16 cellular contexts compared by ENCODE assay signal in the genomic region with DNA sequence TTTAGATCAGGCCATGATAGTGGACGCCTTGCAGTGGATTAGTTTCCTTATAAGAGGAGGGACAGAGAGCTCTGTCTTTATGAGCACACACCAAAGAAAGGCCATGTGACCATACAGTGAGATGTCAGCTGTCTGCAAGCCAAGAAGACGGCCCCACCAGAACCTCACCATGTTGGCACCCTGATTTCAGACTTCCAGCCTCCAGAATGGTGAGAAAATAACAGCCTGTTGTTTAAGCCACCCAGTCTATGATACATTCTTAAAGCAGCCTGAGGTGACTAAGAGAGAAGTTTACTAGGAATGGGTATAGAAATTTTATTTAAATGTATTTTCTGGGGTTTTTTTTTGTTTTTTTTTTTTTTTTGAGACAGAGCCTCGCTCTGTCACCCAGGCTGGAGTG. TPM values are rescaled to one million over a fixed set of nuclear protein-coding genes. Genes with fewer than 3 reads are reported as not detected.
DNase-seq lines count a peak whose midpoint lies in the region; ATAC-seq and TF ChIP-seq lines count a peak whose summit lies in the region.
"Had no signal": no experiment of that assay in that cellular context is flagged by ENCODE, and none has a peak within 500 bp of the region (broad histone marks: within the 10 kb centered on the region; RNA-seq: fewer than 3 reads in every experiment).

No MANE protein-coding gene starts in this region.

- H3K9me3 ChIP-seq in HEK293 (ENCODE audit: control insufficient read depth, insufficient read depth, low read depth, low read length): no peaks in the 10 kb centered on the region
- no peaks in the 10 kb centered on the region for H3K9me3 ChIP-seq in Panc1 (ENCODE audit: control insufficient read depth, insufficient read depth, low read depth, low read length)
- H3K9me3 ChIP-seq: HAP-1 had no signal

- no peaks in the 10 kb centered on the region for H3K4me1 Mint-ChIP-seq in activated CD8-positive, alpha-beta memory T cell treated with anti-CD3 and anti-CD28 coated beads, Interleukin-2, amount 10 ng/mL, durations not matched to agents 7 days and 5 days
- H3K4me1 Mint-ChIP-seq: CD4-positive, alpha-beta memory T cell had no signal

- no peak overlapping the region for H3K4me3 Mint-ChIP-seq in activated CD8-positive, alpha-beta memory T cell treated with anti-CD3 and anti-CD28 coated beads, Interleukin-2, amount 10 ng/mL, durations not matched to agents 7 days and 5 days
- H3K4me3 Mint-ChIP-seq: CD4-positive, alpha-beta memory T cell had no signal

- no peaks in the 10 kb centered on the region for H3K9me3 Mint-ChIP-seq in activated CD8-positive, alpha-beta memory T cell treated with anti-CD3 and anti-CD28 coated beads, Interleukin-2, amount 10 ng/mL, durations not matched to agents 7 days and 5 days (ENCODE audit: low read depth)
- H3K9me3 Mint-ChIP-seq: CD4-positive, alpha-beta memory T cell had no signal

- H3K4me3 ChIP-seq in HEK293 (ENCODE audit: low read depth, low read length) (no peak overlapping the region), Panc1 (ENCODE audit: low read depth in 2 of 2, low read length in 2 of 2) (no peak overlapping the region)
- H3K4me3 ChIP-seq: HAP-1 had no signal

- CTCF ChIA-PET in HEK293 (lab: Yijun Ruan, JAX) (no interaction called here), Panc1 (lab: Charles Lee) (no interaction called here)
- CTCF ChIA-PET in activated CD8-positive, alpha-beta memory T cell treated with anti-CD3 and anti-CD28 coated beads, Interleukin-2, amount 10 ng/mL, durations not matched to agents 7 days and 5 days (lab: Charles Lee): no interaction called here

- no peaks in the 10 kb centered on the region for H3K4me1 ChIP-seq in HEK293 (ENCODE audit: control insufficient read depth, insufficient read depth, low read length)
- no peaks in the 10 kb centered on the region for H3K4me1 ChIP-seq in Panc1 (ENCODE audit: control insufficient read depth, insufficient read depth, low read length)
- H3K4me1 ChIP-seq in foreskin keratinocyte: no peaks in the 10 kb centered on the region
- H3K4me1 ChIP-seq: HAP-1 had no signal

- DNase-seq in Panc1 (ENCODE audit: low read depth, low spot score) (no peak), foreskin keratinocyte (peak in 1 of 2 donors; percentile 34), NCI-H510A (lab: John Stamatoyannopoulos, UW) (no peak)
- no peak for DNase-seq in activated CD8-positive, alpha-beta memory T cell treated with anti-CD3 and anti-CD28 coated beads, Interleukin-2, amount 10 ng/mL, durations not matched to agents 7 days and 5 days
- DNase-seq: C1 segment of cervical spinal cord; Calu3; CD4-positive, alpha-beta memory T cell; COR-L47; DND-41; GOT3 had no signal

- no peaks in the 10 kb centered on the region for H3K27me3 Mint-ChIP-seq in activated CD8-positive, alpha-beta memory T cell treated with anti-CD3 and anti-CD28 coated beads, Interleukin-2, amount 10 ng/mL, durations not matched to agents 7 days and 5 days

- H3K36me3 ChIP-seq in HEK293 (ENCODE audit: control insufficient read depth in 2 of 2, insufficient read depth in 1 of 2, low read length in 2 of 2) (no peaks in the 10 kb centered on the region), Panc1 (ENCODE audit: control insufficient read depth, insufficient read depth, low read length) (no peaks in the 10 kb centered on the region)
- H3K36me3 ChIP-seq: HAP-1 had no signal

- no TSS peak for BruUV-seq in Panc1 (replicated peaks; lab: Mats Ljungman, UMichigan)

- H3K27ac ChIP-seq in HEK293 (ENCODE audit: extremely low read depth, low read depth, low read length) (no peak overlapping the region), Panc1 (ENCODE audit: low read length) (no peak overlapping the region), foreskin keratinocyte (no peak overlapping the region)

- POLR2A ChIA-PET in HEK293 (lab: Yijun Ruan, JAX): no interaction called here
- POLR2A ChIA-PET in Panc1 (lab: Charles Lee): no interaction called here

- TF ChIP-seq CTCF in HEK293 (tag by site-specific recombination; IDR thresholded peaks at IDR 0.05): no peak
- no peak for TF ChIP-seq CTCF in Panc1 (IDR thresholded peaks at IDR 0.05)
- no peak for TF ChIP-seq CTCF in foreskin keratinocyte (conservative IDR thresholded peaks at IDR 0.05)

- intact Hi-C loops in Panc1 (cut with micrococcal nuclease; ENCODE audit: unreplicated experiment): no loop called here

- peak; percentile 42; the same call in 1 of the 2 replicates for ATAC-seq in Panc1
- peak; percentile 57 for ATAC-seq in foreskin keratinocyte
- no peak for ATAC-seq in GM21367 (IDR thresholded peaks at IDR 0.05; ENCODE audit: unreplicated experiment)
- ATAC-seq in activated CD8-positive, alpha-beta memory T cell treated with anti-CD3 and anti-CD28 coated beads, Interleukin-2, amount 10 ng/mL, durations not matched to agents 7 days and 5 days: no peak

- in situ Hi-C loops in Panc1 (cut with HindIII; ENCODE audit: low pct_unique_long_range_greater_than_20kb, low sequenced_read_pairs): no loop called here

- H3K27me3 ChIP-seq in Panc1 (ENCODE audit: control insufficient read depth, insufficient read depth, low read length): no peaks in the 10 kb centered on the region
- no peaks in the 10 kb centered on the region for H3K27me3 ChIP-seq in foreskin keratinocyte

- no peaks in the 10 kb centered on the region for H3K36me3 Mint-ChIP-seq in activated CD8-positive, alpha-beta memory T cell treated with anti-CD3 and anti-CD28 coated beads, Interleukin-2, amount 10 ng/mL, durations not matched to agents 7 days and 5 days
- H3K36me3 Mint-ChIP-seq: CD4-positive, alpha-beta memory T cell had no signal

- no peak overlapping the region for H3K27ac Mint-ChIP-seq in activated CD8-positive, alpha-beta memory T cell treated with anti-CD3 and anti-CD28 coated beads, Interleukin-2, amount 10 ng/mL, durations not matched to agents 7 days and 5 days
- H3K27ac Mint-ChIP-seq: CD4-positive, alpha-beta memory T cell had no signal

TF ChIP-seq in HEK293, 187 proteins besides CTCF, POLR2A, EP300 and RAD21:
- TF ChIP-seq ZNF747 (tag by site-specific recombination; IDR thresholded peaks at IDR 0.05) (no peak), ZNF366 (tag by site-specific recombination; conservative IDR thresholded peaks at IDR 0.05) (no peak), ZNF548 (tag by site-specific recombination; IDR thresholded peaks at IDR 0.05) (no peak), GFI1B (tag by site-specific recombination; IDR thresholded peaks at IDR 0.05) (no peak), EGR2 (tag by site-specific recombination; IDR thresholded peaks at IDR 0.05; ENCODE audit: low read depth) (no peak), ZNF302 (tag by site-specific recombination; IDR thresholded peaks at IDR 0.05; ENCODE audit: low read depth) (no peak), ZNF175 (tag by site-specific recombination; IDR thresholded peaks at IDR 0.05) (no peak), ZNF24 (tag by site-specific recombination; IDR thresholded peaks at IDR 0.05) (no peak)
- TF ChIP-seq, protein P1, sequence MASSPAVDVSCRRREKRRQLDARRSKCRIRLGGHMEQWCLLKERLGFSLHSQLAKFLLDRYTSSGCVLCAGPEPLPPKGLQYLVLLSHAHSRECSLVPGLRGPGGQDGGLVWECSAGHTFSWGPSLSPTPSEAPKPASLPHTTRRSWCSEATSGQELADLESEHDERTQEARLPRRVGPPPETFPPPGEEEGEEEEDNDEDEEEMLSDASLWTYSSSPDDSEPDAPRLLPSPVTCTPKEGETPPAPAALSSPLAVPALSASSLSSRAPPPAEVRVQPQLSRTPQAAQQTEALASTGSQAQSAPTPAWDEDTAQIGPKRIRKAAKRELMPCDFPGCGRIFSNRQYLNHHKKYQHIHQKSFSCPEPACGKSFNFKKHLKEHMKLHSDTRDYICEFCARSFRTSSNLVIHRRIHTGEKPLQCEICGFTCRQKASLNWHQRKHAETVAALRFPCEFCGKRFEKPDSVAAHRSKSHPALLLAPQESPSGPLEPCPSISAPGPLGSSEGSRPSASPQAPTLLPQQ (tag by site-specific recombination; IDR thresholded peaks at IDR 0.05): 0 out of 2 replicates have a peak, but pooled peaks have one; percentile 49
TF ChIP-seq in HEK293: peak in this region for 1.

RNA-seq across cellular contexts. Expression of a gene that starts 29.5 kb away (rescaled TPM):
- total RNA-seq in Panc1 (2021; ENCODE audit: unreplicated experiment) (0.18 TPM), foreskin keratinocyte (8.0 and 9.7 TPM in 2 replicates)
- polyA plus RNA-seq in Panc1 (2012; ENCODE audit: insufficient read length): not detected
- 4.0 and 4.9 TPM in 2 replicates for polyA plus RNA-seq in foreskin keratinocyte
- not detected for total RNA-seq in activated CD8-positive, alpha-beta memory T cell treated with anti-CD3 and anti-CD28 coated beads, Interleukin-2, amount 10 ng/mL, durations not matched to agents 7 days and 5 days
- total RNA-seq: A172; A673; Calu3; CD4-positive, alpha-beta memory T cell had no signal
- polyA plus RNA-seq: BJ; CD4-positive, alpha-beta memory T cell had no signal

Comparison
In these comparisons a context has a peak if more than half of its experiments do, and no peak if none do; other contexts are left out.
1. ATAC-seq: peak in Panc1 (single experiment) and foreskin keratinocyte (single experiment); none in GM21367 (single experiment) and activated CD8-positive, alpha-beta memory T cell treated with anti-CD3 and anti-CD28 coated beads, Interleukin-2, amount 10 ng/mL, durations not matched to agents 7 days and 5 days (single experiment).